8 cellular contexts compared by ENCODE assay signal in genomic region chr2:112646102-112646719, GRCh38. TPM values are rescaled to one million over a fixed set of nuclear protein-coding genes. Genes with fewer than 3 reads are reported as not detected.
A peak's percentile ranks its signal among the peaks of the same experiment; 100 is the strongest.
DNase-seq lines count a peak whose midpoint lies in the region; ATAC-seq, FAIRE-seq and TF ChIP-seq lines count a peak whose summit lies in the region.

No MANE protein-coding gene starts in this region.

- peaks cover 31% of the 10 kb centered on the region for H3K36me3 ChIP-seq in CD4-positive, alpha-beta memory T cell (ENCODE audit: insufficient read depth, low read length)
- H3K36me3 ChIP-seq in WERI-Rb-1 (peaks cover 50% of the 10 kb centered on the region), H1 (ENCODE audit: control insufficient read depth in 2 of 4, insufficient read depth in 4 of 4, low read length in 3 of 4) (peaks cover 5 to 42% (median 25%) of the 10 kb centered on the region in 4 experiments; a peak in 6 of 8 replicates), upper lobe of right lung (peaks cover 41% of the 10 kb centered on the region)

- H3K4ac ChIP-seq in H1 (replicated peaks; ENCODE audit: insufficient read length, low read depth, low read length): no peak overlapping the region

- TF ChIP-seq RAD21 in H1 (IDR thresholded peaks at IDR 0.05 in 1 of 2, conservative IDR thresholded peaks at IDR 0.05 in 1 of 2; ENCODE audit: low read depth in 2 of 2, low read length in 2 of 2): no peak

- peak overlapping the region; percentile 72 to 98 (median 94) for H3K9ac ChIP-seq in H1 (replicated peaks in 1 of 4; ENCODE audit: extremely low read depth in 1 of 4, low read depth in 3 of 4, low read length in 3 of 4)

- TF ChIP-seq POLR2A in H1 (IDR thresholded peaks at IDR 0.05; ENCODE audit: control extremely low read depth in 1 of 2, low read depth in 2 of 2, low read length in 2 of 2): no peak; a peak in 1 of 3 replicates

- peak overlapping the region; percentile 94 for H2BK5ac ChIP-seq in H1 (ENCODE audit: low read depth, low read length)

- H3K36me3 Mint-ChIP-seq in CD4-positive, alpha-beta memory T cell: peaks cover 18 to 43% of the 10 kb centered on the region in 2 donors
- H3K36me3 Mint-ChIP-seq in naive B cell: peaks cover 0 to 17% of the 10 kb centered on the region in 2 donors

- CTCF ChIA-PET in CD4-positive, alpha-beta memory T cell (lab: Charles Lee; ENCODE audit: partially characterized antibody): interaction anchor here (0.6 to 10.7 kb wide), 7 partner anchors 16 to 62 kb away, joined by 3 to 243 read pairs (median 4); partner anchors contain the start of gene CHCHD5
- CTCF ChIA-PET in H1 (lab: Charles Lee; ENCODE audit: partially characterized antibody): interaction anchor here (0.9 to 4.6 kb wide), 8 partner anchors 12 to 82 kb away, joined by 3 to 39 read pairs (median 8); no protein-coding TSS in a partner anchor

- H3K18ac ChIP-seq in H1 (ENCODE audit: extremely low read depth, low read length): peak overlapping the region; percentile 81; the same call in 1 of the 2 replicates

- no peaks in the 10 kb centered on the region for H3K27me3 ChIP-seq in CD4-positive, alpha-beta memory T cell (ENCODE audit: insufficient read depth, low read length)
- H3K27me3 ChIP-seq in WERI-Rb-1 (ENCODE audit: insufficient read depth, low read depth, severe bottlenecking) (no peaks in the 10 kb centered on the region), H1 (replicated peaks in 1 of 4; ENCODE audit: control insufficient read depth in 3 of 4, extremely low read depth in 1 of 4, insufficient read depth in 3 of 4, low read length in 3 of 4) (peaks cover 0 to 5% (median 0%) of the 10 kb centered on the region in 4 experiments; a peak in 3 of 7 replicates), upper lobe of right lung (no peaks in the 10 kb centered on the region)

- TF ChIP-seq CTCF in WERI-Rb-1 (IDR thresholded peaks at IDR 0.05; ENCODE audit: low read depth, low read length) (no peak), H1 (IDR thresholded peaks at IDR 0.05; ENCODE audit: control extremely low read depth in 1 of 3, insufficient read depth in 1 of 3, low read depth in 1 of 3, low read length in 3 of 3) (no peak), upper lobe of right lung (IDR thresholded peaks at IDR 0.05) (no peak)

- WGBS in H1 (ENCODE audit: extremely low coverage in 1 of 2, insufficient coverage in 1 of 2, insufficient read length in 1 of 2, insufficient replicate concordance in 2 of 2, low coverage in 1 of 2, low lambda C conversion rate in 2 of 2, missing lambda C conversion rate in 1 of 2), 2 experiments: 4% methylated on average over 48 of the region's 69 CpGs; no CpG with 5 or more reads in 1 of the 2 experiments

- no peak for FAIRE-seq in H1 (lab: Jason Lieb, UNC)

- no peaks in the 10 kb centered on the region for H3K27me3 Mint-ChIP-seq in CD4-positive, alpha-beta memory T cell
- H3K27me3 Mint-ChIP-seq in naive B cell: no peaks in the 10 kb centered on the region

- peaks cover 4 to 5% of the 10 kb centered on the region in 2 experiments for H4K20me1 ChIP-seq in H1 (replicated peaks in 1 of 2; ENCODE audit: control insufficient read depth in 1 of 2, insufficient read depth in 2 of 2, low read length in 2 of 2)

- H2BK15ac ChIP-seq in H1 (ENCODE audit: low read length): no peak overlapping the region

- no peak overlapping the region for H2AK5ac ChIP-seq in H1 (ENCODE audit: low read depth, low read length)

- no peak overlapping the region for H2BK12ac ChIP-seq in H1 (ENCODE audit: low read depth, low read length)

- ATAC-seq in GM19455 (IDR thresholded peaks at IDR 0.05; ENCODE audit: unreplicated experiment) (peak; percentile 36), HG03571 (IDR thresholded peaks at IDR 0.05; ENCODE audit: unreplicated experiment) (peak; percentile 22), naive B cell (ENCODE audit: low read depth in 2 of 2) (peak; percentile 19 to 23), upper lobe of right lung (peak; percentile 42)

- peak overlapping the region in 1 of 2 donors; percentile 74 for H3K4me3 ChIP-seq in CD4-positive, alpha-beta memory T cell (ENCODE audit: low read length in 2 of 2)
- H3K4me3 ChIP-seq in WERI-Rb-1 (ENCODE audit: low read depth, low read length) (peak overlapping the region; percentile 95), H1 (ENCODE audit: extremely low read depth in 1 of 4, insufficient read depth in 2 of 4, low read depth in 3 of 4, low read length in 4 of 4) (peak overlapping the region; percentile 80 to 99 (median 93)), upper lobe of right lung (peak overlapping the region; percentile 94)

- peak overlapping the region in 6 of 7 donors; percentile 80 to 95 (median 90) for H3K27ac Mint-ChIP-seq in CD4-positive, alpha-beta memory T cell
- H3K27ac Mint-ChIP-seq in naive B cell: peak overlapping the region; percentile 81 to 96 (median 92)

- peak overlapping the region; percentile 90 to 93 for H3K4me2 ChIP-seq in H1 (ENCODE audit: insufficient read depth in 1 of 2, low read depth in 2 of 2, low read length in 2 of 2)

- DNase-seq in CD4-positive, alpha-beta memory T cell: no peak
- peak; percentile 33 for DNase-seq in WERI-Rb-1
- no peak for DNase-seq in H1 (ENCODE audit: low read depth in 1 of 2, low spot score in 2 of 2)
- no peak for DNase-seq in naive B cell
- no peak for DNase-seq in upper lobe of right lung
- DNase-seq in HK-2 (ENCODE audit: unreplicated experiment): no peak

- peak overlapping the region; percentile 90 for H4K5ac ChIP-seq in H1 (ENCODE audit: insufficient read length, low read depth, low read length)

- H3K23ac ChIP-seq in H1 (ENCODE audit: insufficient read length): no peak overlapping the region

- no peak overlapping the region for H3K14ac ChIP-seq in H1 (ENCODE audit: insufficient read length)

- H3K79me2 ChIP-seq in H1 (ENCODE audit: control insufficient read depth in 1 of 2, insufficient read depth in 2 of 2, low read length in 2 of 2): peaks cover 8 to 48% of the 10 kb centered on the region in 2 experiments

- POLR2A ChIA-PET in CD4-positive, alpha-beta memory T cell (lab: Charles Lee; ENCODE audit: partially characterized antibody): interaction anchor here (0.6 to 9.5 kb wide), 17 partner anchors 9 to 591 kb away, joined by 3 to 521 read pairs (median 6); partner anchors contain the start of genes CHCHD5 and TMEM87B
- POLR2A ChIA-PET in H1 (lab: Charles Lee; ENCODE audit: partially characterized antibody): interaction anchor here (0.6 to 6.8 kb wide), 18 partner anchors 11 to 153 kb away, joined by 3 to 122 read pairs (median 6); no protein-coding TSS in a partner anchor

- peaks cover 58% of the 10 kb centered on the region for H3K4me1 ChIP-seq in CD4-positive, alpha-beta memory T cell (ENCODE audit: insufficient read depth, low read length)
- H3K4me1 ChIP-seq in H1 (replicated peaks in 1 of 4; ENCODE audit: control insufficient read depth in 3 of 4, insufficient read depth in 4 of 4, low read length in 3 of 4) (peaks cover 3 to 12% (median 7%) of the 10 kb centered on the region in 4 experiments; a peak in 5 of 7 replicates), upper lobe of right lung (peaks cover 34% of the 10 kb centered on the region)

- peak overlapping the region; percentile 89 for H3K56ac ChIP-seq in H1 (replicated peaks; ENCODE audit: insufficient read length, low read depth, low read length)

- peak overlapping the region; percentile 94 for H4K8ac ChIP-seq in H1 (ENCODE audit: extremely low read depth, insufficient read depth, low read length)

- peak overlapping the region; percentile 89 to 96 (median 92) for H3K4me3 Mint-ChIP-seq in CD4-positive, alpha-beta memory T cell
- peak overlapping the region; percentile 79 to 94 (median 92) for H3K4me3 Mint-ChIP-seq in naive B cell

- no peak overlapping the region for H2BK20ac ChIP-seq in H1 (ENCODE audit: low read length)

- H3K23me2 ChIP-seq in H1 (ENCODE audit: low read depth, low read length): peaks cover 9% of the 10 kb centered on the region

- intact Hi-C loops in CD4-positive, alpha-beta memory T cell (cut with micrococcal nuclease): loop anchor here (5.0 kb wide), 1 partner anchor 46 kb away; no protein-coding TSS in a partner anchor
- intact Hi-C loops in upper lobe of right lung (cut with DNase I): no loop called here

- peak overlapping the region; percentile 38 for H4K91ac ChIP-seq in H1 (replicated peaks; ENCODE audit: insufficient read length, low read length)

- no peak overlapping the region for H2BK120ac ChIP-seq in H1 (replicated peaks; ENCODE audit: low read depth, low read length)

- H3K9me3 ChIP-seq in CD4-positive, alpha-beta memory T cell (ENCODE audit: control insufficient read depth in 1 of 2, low read length in 2 of 2): no peaks in the 10 kb centered on the region
- H3K9me3 ChIP-seq in WERI-Rb-1 (ENCODE audit: severe bottlenecking): no peaks in the 10 kb centered on the region
- H3K9me3 ChIP-seq in H1 (ENCODE audit: insufficient read depth in 2 of 2, low read depth in 1 of 2, low read length in 1 of 2): no peaks in the 10 kb centered on the region
- no peaks in the 10 kb centered on the region for H3K9me3 ChIP-seq in upper lobe of right lung

- no peak for TF ChIP-seq EP300 in H1 (IDR thresholded peaks at IDR 0.05; ENCODE audit: borderline replicate concordance in 1 of 2, low read depth in 2 of 2, low read length in 2 of 2)

- H3K27ac ChIP-seq in CD4-positive, alpha-beta memory T cell (ENCODE audit: low read depth, low read length): peak overlapping the region; percentile 90
- H3K27ac ChIP-seq in WERI-Rb-1: peak overlapping the region; percentile 99
- peak overlapping the region; percentile 98 for H3K27ac ChIP-seq in H1 (ENCODE audit: low read depth, low read length)
- peak overlapping the region; percentile 98 for H3K27ac ChIP-seq in upper lobe of right lung

- H3K4me1 Mint-ChIP-seq in CD4-positive, alpha-beta memory T cell: peaks cover 41 to 69% (median 53%) of the 10 kb centered on the region in 4 donors
- peaks cover 17 to 32% (median 19%) of the 10 kb centered on the region in 3 donors for H3K4me1 Mint-ChIP-seq in naive B cell

- peaks cover 6% of the 10 kb centered on the region; the same call in 1 of the 2 replicates for H3K79me1 ChIP-seq in H1 (ENCODE audit: low read depth, low read length)

- no peak overlapping the region for H2AFZ ChIP-seq in H1 (ENCODE audit: low read length)

- no peaks in the 10 kb centered on the region for H3K9me3 Mint-ChIP-seq in CD4-positive, alpha-beta memory T cell
- no peaks in the 10 kb centered on the region for H3K9me3 Mint-ChIP-seq in naive B cell

RNA-seq across cellular contexts. Expression of gene SLC20A1, which starts 0.5 kb away (rescaled TPM):
- 10 to 100 TPM; 93.5 to 94.0 TPM for total RNA-seq in CD4-positive, alpha-beta memory T cell
- polyA plus RNA-seq in CD4-positive, alpha-beta memory T cell: 10 to 100 TPM; 25.5 to 36.7 TPM
- 105 and 106 TPM in 2 replicates for total RNA-seq in H1 (2021; fragmentation: NEBNext Ultra II Directional; extraction: Animal tissue kit (Norgen Biotek cat#: 25700))
- polyA plus RNA-seq in H1 (2011; rRNA removed): 32.6 and 42.6 TPM in 2 replicates
- 40.1 TPM for polyA plus RNA-seq in H1 (2011; cell fraction: cytosol; rRNA removed)
- 33.4 TPM for polyA plus RNA-seq in H1 (2011; cell fraction: nucleus; rRNA removed)
- polyA plus RNA-seq in H1 (2012, experiment 1 of 2): 57.6 to 70.4 TPM (median 63.4 TPM) in 4 replicates
- polyA plus RNA-seq in H1 (2012, experiment 2 of 2): 13.6 TPM
- 106 TPM for polyA plus RNA-seq in H1 (2013, experiment 1 of 2)
- 112 TPM for polyA plus RNA-seq in H1 (2013, experiment 2 of 2)
- 76.1 and 92.2 TPM in 2 replicates for polyA minus RNA-seq in H1 (2011; rRNA and poly(A)+ RNA removed)
- polyA minus RNA-seq in H1 (2011; cell fraction: cytosol; rRNA and poly(A)+ RNA removed): 36.8 TPM
- polyA minus RNA-seq in H1 (2011; cell fraction: nucleus; rRNA and poly(A)+ RNA removed): 69.1 TPM
- polyA plus RNA-seq in naive B cell (ENCODE audit: low read depth in 6 of 6): 10 to 100 TPM in 5 of 6 donors, 1 to 10 TPM in 1; 6.5 to 19.3 (median 13.1) TPM
- 59.4 TPM for total RNA-seq in upper lobe of right lung
